Comparison of ENCODE assay signal across 2 cellular contexts in genomic region chr1:202998836-202999750, GRCh38.
TF ChIP-seq lines count a peak whose summit lies in the region.

No MANE protein-coding gene starts in this region.

TF ChIP-seq in GM23338, 12 proteins besides CTCF, POLR2A, EP300 and RAD21:
- TF ChIP-seq ETS1 (IDR thresholded peaks at IDR 0.05) (no peak), ZNF331 (CRISPR knock-in tag; IDR thresholded peaks at IDR 0.05; ENCODE audit: low read depth) (no peak), EZH2 (IDR thresholded peaks at IDR 0.05; ENCODE audit: low read depth, unreplicated experiment) (no peak), ZNF114 (CRISPR knock-in tag; IDR thresholded peaks at IDR 0.05) (no peak), STAT1 (IDR thresholded peaks at IDR 0.05; ENCODE audit: unreplicated experiment) (no peak), ZNF462 (CRISPR knock-in tag; IDR thresholded peaks at IDR 0.05) (no peak), POLR2AphosphoS5 (IDR thresholded peaks at IDR 0.05; ENCODE audit: low read depth) (no peak)
TF ChIP-seq in GM23338: peak in this region for 0.

TF ChIP-seq in H1, 55 proteins besides CTCF, POLR2A, EP300 and RAD21:
- TF ChIP-seq SUZ12 (IDR thresholded peaks at IDR 0.05; ENCODE audit: low read length) (no peak), CHD7 (IDR thresholded peaks at IDR 0.05; ENCODE audit: insufficient replicate concordance, low read length) (no peak), SIN3A (conservative IDR thresholded peaks at IDR 0.05 in 1 of 2, IDR thresholded peaks at IDR 0.05 in 1 of 2; ENCODE audit: low read depth in 1 of 2, low read length in 2 of 2) (no peak)
